Comparison of ENCODE assay signal across 17 cellular contexts in genomic region chr2:75516378-75517122, GRCh38. TPM values are rescaled to one million over a fixed set of nuclear protein-coding genes. Genes with fewer than 3 reads are reported as not detected.
DNase-seq lines count a peak whose midpoint lies in the region; ATAC-seq, FAIRE-seq and TF ChIP-seq lines count a peak whose summit lies in the region.
"Had no signal": no experiment of that assay in that cellular context is flagged by ENCODE, and none has a peak within 500 bp of the region (broad histone marks: within the 10 kb centered on the region; RNA-seq: fewer than 3 reads in every experiment).

No MANE protein-coding gene starts in this region.

- intact Hi-C loops in activated CD4-positive, alpha-beta memory T cell treated with anti-CD3 and anti-CD28 coated beads for 36 hours (cut with micrococcal nuclease): no loop called here

- H3K9me3 Mint-ChIP-seq in activated CD4-positive, alpha-beta memory T cell treated with anti-CD3 and anti-CD28 coated beads for 36 hours: peaks cover 12% of the 10 kb centered on the region
- H3K9me3 Mint-ChIP-seq in stimulated activated memory B cell treated with anti-CD40 and anti-IgM and Interleukin-4, amounts not matched to agents 10 μg/mL and 1 μg/mL and 100 μg/mL, for 72 hours: peaks cover 10% of the 10 kb centered on the region

- POLR2A ChIA-PET in activated CD4-positive, alpha-beta memory T cell treated with anti-CD3 and anti-CD28 coated beads for 36 hours (lab: Charles Lee): no interaction called here

- CTCF ChIA-PET in activated CD4-positive, alpha-beta memory T cell treated with anti-CD3 and anti-CD28 coated beads for 36 hours (lab: Charles Lee): no interaction called here

- peak; percentile 16 for DNase-seq in NCI-H510A treated with DMSO at 0.1 percent for 48 hours (lab: John Stamatoyannopoulos, UW)
- no peak for DNase-seq in NCI-H510A (lab: John Stamatoyannopoulos, UW)
- DNase-seq in NCI-H748 (lab: John Stamatoyannopoulos, UW; ENCODE audit: unreplicated experiment): peak; percentile 83
- no peak for DNase-seq in coronary artery (ENCODE audit: low spot score)
- DNase-seq in activated CD4-positive, alpha-beta memory T cell treated with anti-CD3 and anti-CD28 coated beads for 36 hours: no peak
- DNase-seq: CD4-positive, alpha-beta memory T cell; central memory CD4-positive, alpha-beta T cell; heart right ventricle; left colon; small intestine; substantia nigra had no signal

- no peak for ATAC-seq in GM19467 (IDR thresholded peaks at IDR 0.05; ENCODE audit: unreplicated experiment)
- ATAC-seq in stimulated activated memory B cell treated with anti-CD40 and anti-IgM and Interleukin-4, amounts not matched to agents 10 μg/mL and 1 μg/mL and 100 μg/mL, for 72 hours: no peak
- ATAC-seq: heart right ventricle, left colon, SK-N-SH treated with all-trans-retinoic acid at 6 μM for 48 hours had no signal

- no peak overlapping the region for H3K4me3 Mint-ChIP-seq in activated CD4-positive, alpha-beta memory T cell treated with anti-CD3 and anti-CD28 coated beads for 36 hours
- H3K4me3 Mint-ChIP-seq in stimulated activated memory B cell treated with anti-CD40 and anti-IgM and Interleukin-4, amounts not matched to agents 10 μg/mL and 1 μg/mL and 100 μg/mL, for 72 hours: no peak overlapping the region
- H3K4me3 Mint-ChIP-seq: activated naive CD8-positive, alpha-beta T cell; CD4-positive, alpha-beta memory T cell; neural crest cell had no signal

- no peak overlapping the region for H3K27ac Mint-ChIP-seq in activated CD4-positive, alpha-beta memory T cell treated with anti-CD3 and anti-CD28 coated beads for 36 hours
- no peak overlapping the region for H3K27ac Mint-ChIP-seq in stimulated activated memory B cell treated with anti-CD40 and anti-IgM and Interleukin-4, amounts not matched to agents 10 μg/mL and 1 μg/mL and 100 μg/mL, for 72 hours
- H3K27ac Mint-ChIP-seq: activated naive CD8-positive, alpha-beta T cell; CD4-positive, alpha-beta memory T cell had no signal

- H3K4me3 ChIP-seq in coronary artery: no peak overlapping the region
- H3K4me3 ChIP-seq: heart right ventricle had no signal

- peak; percentile 81 for FAIRE-seq in islet of Langerhans (lab: Jason Lieb, UNC)
- FAIRE-seq: small intestine had no signal

- no peak overlapping the region for H3K27ac ChIP-seq in coronary artery
- H3K27ac ChIP-seq: heart right ventricle had no signal

- H3K27me3 Mint-ChIP-seq in activated CD4-positive, alpha-beta memory T cell treated with anti-CD3 and anti-CD28 coated beads for 36 hours: peaks cover 16% of the 10 kb centered on the region
- H3K27me3 Mint-ChIP-seq in stimulated activated memory B cell treated with anti-CD40 and anti-IgM and Interleukin-4, amounts not matched to agents 10 μg/mL and 1 μg/mL and 100 μg/mL, for 72 hours: peaks cover 27% of the 10 kb centered on the region
- H3K27me3 Mint-ChIP-seq: activated naive CD8-positive, alpha-beta T cell had no signal

- TF ChIP-seq CTCF in coronary artery (IDR thresholded peaks at IDR 0.05): no peak

- H3K36me3 Mint-ChIP-seq in activated CD4-positive, alpha-beta memory T cell treated with anti-CD3 and anti-CD28 coated beads for 36 hours: no peaks in the 10 kb centered on the region
- H3K36me3 Mint-ChIP-seq in stimulated activated memory B cell treated with anti-CD40 and anti-IgM and Interleukin-4, amounts not matched to agents 10 μg/mL and 1 μg/mL and 100 μg/mL, for 72 hours: no peaks in the 10 kb centered on the region
- H3K36me3 Mint-ChIP-seq: CD4-positive, alpha-beta memory T cell had no signal

- no peaks in the 10 kb centered on the region for H3K4me1 Mint-ChIP-seq in activated CD4-positive, alpha-beta memory T cell treated with anti-CD3 and anti-CD28 coated beads for 36 hours (ENCODE audit: low read depth)
- no peaks in the 10 kb centered on the region for H3K4me1 Mint-ChIP-seq in stimulated activated memory B cell treated with anti-CD40 and anti-IgM and Interleukin-4, amounts not matched to agents 10 μg/mL and 1 μg/mL and 100 μg/mL, for 72 hours
- H3K4me1 Mint-ChIP-seq: CD4-positive, alpha-beta memory T cell; neural crest cell had no signal

RNA-seq across cellular contexts. Expression of gene EVA1A, which starts 44.2 kb away (rescaled TPM):
- total RNA-seq in activated CD4-positive, alpha-beta memory T cell treated with anti-CD3 and anti-CD28 coated beads for 36 hours: not detected
- total RNA-seq: CD4-positive, alpha-beta memory T cell had no signal

Comparison
In these comparisons a context has a peak if more than half of its experiments do, and no peak if none do; other contexts are left out.
1. DNase-seq: peak in NCI-H510A treated with DMSO at 0.1 percent for 48 hours (single experiment) and NCI-H748 (single experiment); none in NCI-H510A (single experiment), coronary artery (single experiment) and activated CD4-positive, alpha-beta memory T cell treated with anti-CD3 and anti-CD28 coated beads for 36 hours (single experiment).